Comparison of ENCODE assay signal across 10 cellular contexts in the genomic region with DNA sequence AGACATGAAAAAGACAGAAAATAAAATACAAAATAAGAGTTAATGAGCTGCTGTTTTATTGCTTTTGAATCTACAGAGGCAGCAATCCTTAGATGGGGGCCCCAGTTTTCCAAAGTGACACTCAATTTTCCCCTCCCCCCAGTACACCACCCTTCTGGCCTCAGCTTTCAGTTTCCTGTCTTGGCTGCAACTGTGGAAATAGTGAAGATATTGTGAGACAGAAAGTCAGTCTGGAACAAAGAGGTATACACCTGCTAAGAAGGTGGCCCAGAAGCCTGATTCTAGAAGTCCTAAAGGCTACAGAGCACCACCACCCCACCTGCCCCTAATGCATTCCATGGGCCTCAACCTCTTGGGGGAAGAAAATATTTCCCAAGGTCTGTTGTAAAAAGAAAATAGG. TPM values are rescaled to one million over a fixed set of nuclear protein-coding genes. Genes with fewer than 3 reads are reported as not detected.
A peak's percentile ranks its signal among the peaks of the same experiment; 100 is the strongest.
DNase-seq lines count a peak whose midpoint lies in the region; TF ChIP-seq lines count a peak whose summit lies in the region.
"Had no signal": no experiment of that assay in that cellular context is flagged by ENCODE, and none has a peak within 500 bp of the region (broad histone marks: within the 10 kb centered on the region; RNA-seq: fewer than 3 reads in every experiment).

No MANE protein-coding gene starts in this region.

- peaks cover 5% of the 10 kb centered on the region; the same call in 1 of the 2 replicates for H3K36me3 Mint-ChIP-seq in HFFc6 (ENCODE audit: low read depth)
- H3K36me3 Mint-ChIP-seq: naive B cell had no signal

- H3K27ac Mint-ChIP-seq in HFFc6: peak overlapping the region; percentile 72

- no peaks in the 10 kb centered on the region for H3K9me3 ChIP-seq in OCI-LY7 (ENCODE audit: low read length)

- no peaks in the 10 kb centered on the region for H3K27me3 ChIP-seq in rectal smooth muscle tissue (ENCODE audit: control insufficient read depth, insufficient read depth, low read length)

- H3K4me3 Mint-ChIP-seq in HFFc6: peak overlapping the region; percentile 98

- no peaks in the 10 kb centered on the region for H4K20me1 ChIP-seq in OCI-LY7 (ENCODE audit: insufficient read depth, low read length)

- H3K27ac ChIP-seq in OCI-LY7 (ENCODE audit: low read depth, low read length, poor library complexity, severe bottlenecking): no peak overlapping the region
- H3K27ac ChIP-seq in rectal smooth muscle tissue (ENCODE audit: low read depth, low read length): peak overlapping the region; percentile 72

- CTCF ChIA-PET in OCI-LY7 (lab: Charles Lee; ENCODE audit: unreplicated experiment) (no interaction called here), GM10248 (lab: Yijun Ruan, JAX) (no interaction called here)

- peaks cover 12% of the 10 kb centered on the region for H3K4me1 ChIP-seq in OCI-LY7 (ENCODE audit: insufficient read depth, low read length, poor library complexity, severe bottlenecking)
- peaks cover 24% of the 10 kb centered on the region for H3K4me1 ChIP-seq in rectal smooth muscle tissue (ENCODE audit: control insufficient read depth, insufficient read depth, low read length)

- no peaks in the 10 kb centered on the region for H3K9me3 Mint-ChIP-seq in HFFc6
- H3K9me3 Mint-ChIP-seq: naive B cell had no signal

- H3K4me3 ChIP-seq in OCI-LY7 (ENCODE audit: low read depth, low read length, poor library complexity, severe bottlenecking) (no peak overlapping the region), rectal smooth muscle tissue (ENCODE audit: low read length) (peak overlapping the region; percentile 25)

- H3K36me3 ChIP-seq in OCI-LY7 (ENCODE audit: insufficient read depth, low read length) (no peaks in the 10 kb centered on the region), rectal smooth muscle tissue (ENCODE audit: control insufficient read depth, insufficient read depth, low read length) (peaks cover 7% of the 10 kb centered on the region)

- peak overlapping the region; percentile 39; the same call in 1 of the 2 replicates for H3K4me2 ChIP-seq in OCI-LY7 (ENCODE audit: low read length)

- H3K9ac ChIP-seq in rectal smooth muscle tissue (ENCODE audit: low read length): no peak overlapping the region

- TF ChIP-seq CTCF in HFFc6 (IDR thresholded peaks at IDR 0.05) (no peak), OCI-LY7 (conservative IDR thresholded peaks at IDR 0.05; ENCODE audit: low read length) (no peak), GM10248 (IDR thresholded peaks at IDR 0.05; ENCODE audit: control extremely low read depth, extremely low read depth, low read depth, missing control alignments) (no peak)

- peaks cover 10% of the 10 kb centered on the region for H3K27me3 Mint-ChIP-seq in HFFc6 (ENCODE audit: insufficient read depth)

- DNase-seq in HFFc6 (no peak), OCI-LY7 (ENCODE audit: low spot score) (no peak), dermis blood vessel endothelial cell (peak; percentile 44), AG08396 (ENCODE audit: low spot score) (no peak), GM10248 (ENCODE audit: extremely low spot score) (no peak), SW480 (ENCODE audit: low spot score) (no peak)
- DNase-seq: naive B cell, NCI-H1048, SIG-M5 had no signal

- peak overlapping the region; percentile 21; the same call in 1 of the 2 replicates for H2AFZ ChIP-seq in OCI-LY7 (ENCODE audit: low read length)

- no TSS peak for BruUV-seq in OCI-LY7 (replicated peaks; lab: Mats Ljungman, UMichigan)

- H3K79me2 ChIP-seq in OCI-LY7 (ENCODE audit: insufficient read depth, low read depth, low read length): no peaks in the 10 kb centered on the region

- POLR2A ChIA-PET in OCI-LY7 (lab: Charles Lee) (interaction anchor here (0.7 to 1.5 kb wide), 2 partner anchors 9 to 49 kb away, joined by 3 read pairs; no protein-coding TSS in a partner anchor), GM10248 (lab: Yijun Ruan, JAX) (interaction anchor here (1.0 kb wide), 2 partner anchors 50 to 51 kb away, joined by 3 read pairs; a partner anchor contains a TSS)

- intact Hi-C loops in OCI-LY7 (cut with micrococcal nuclease; ENCODE audit: unreplicated experiment): no loop called here

- H3K9me2 ChIP-seq in OCI-LY7 (ENCODE audit: insufficient read depth, low read length): no peaks in the 10 kb centered on the region

- peaks cover 56% of the 10 kb centered on the region for H3K4me1 Mint-ChIP-seq in HFFc6 (ENCODE audit: low read depth)

RNA-seq across cellular contexts. Expression of gene MTMR11, which starts 1.1 kb away (rescaled TPM):
- 10 to 100 TPM in 3 of 6 experiments, 1 to 10 TPM in 3; 6.1 to 11.5 (median 10.0) TPM for total RNA-seq in HFFc6 (2021; fragmentation: NEBNext Ultra II Directional; extraction: Animal tissue kit (Norgen Biotek cat#: 25700))
- 0.08 and 0.09 TPM in 2 replicates for total RNA-seq in OCI-LY7 (2014; rRNA removed; shearing (Covaris generic))
- total RNA-seq in OCI-LY7 (2022) (0.24 TPM in 1 of 2 replicates, not detected in the other), dermis blood vessel endothelial cell (0.47 and 1.5 TPM in 2 replicates)

RNA-seq across cellular contexts. Expression of gene SF3B4, which starts 10.2 kb away (rescaled TPM):
- 100 to 1,000 TPM in 3 of 6 experiments, 10 to 100 TPM in 3; 85.4 to 105 (median 101) TPM for total RNA-seq in HFFc6 (2021; fragmentation: NEBNext Ultra II Directional; extraction: Animal tissue kit (Norgen Biotek cat#: 25700))
- total RNA-seq in OCI-LY7 (2014; rRNA removed; shearing (Covaris generic)): 16.7 and 18.0 TPM in 2 replicates
- total RNA-seq in OCI-LY7 (2022) (64.6 and 70.4 TPM in 2 replicates), dermis blood vessel endothelial cell (7.8 and 16.3 TPM in 2 replicates)

RNA-seq across cellular contexts. Expression of gene SV2A, which starts 20.1 kb away (rescaled TPM):
- total RNA-seq in HFFc6 (2021; fragmentation: NEBNext Ultra II Directional; extraction: Animal tissue kit (Norgen Biotek cat#: 25700)): 10 to 100 TPM; 16.1 to 28.5 (median 26.1) TPM
- total RNA-seq in OCI-LY7 (2014; rRNA removed; shearing (Covaris generic)): 1.0 and 1.3 TPM in 2 replicates
- 1.2 and 1.9 TPM in 2 replicates for total RNA-seq in OCI-LY7 (2022)
- total RNA-seq in dermis blood vessel endothelial cell: 3.9 and 6.7 TPM in 2 replicates

RNA-seq across cellular contexts. Expression of gene BOLA1, which starts 38.4 kb away (rescaled TPM):
- total RNA-seq in HFFc6 (2021; fragmentation: NEBNext Ultra II Directional; extraction: Animal tissue kit (Norgen Biotek cat#: 25700)): 1 to 10 TPM; 5.3 to 8.9 (median 6.7) TPM
- total RNA-seq in OCI-LY7 (2014; rRNA removed; shearing (Covaris generic)): 9.4 and 9.6 TPM in 2 replicates
- total RNA-seq in OCI-LY7 (2022) (9.4 and 10.2 TPM in 2 replicates), dermis blood vessel endothelial cell (10.1 and 12.8 TPM in 2 replicates)
